ENCODE assay signal across 22 cellular contexts in genomic region chr15:100788731-100789105, GRCh38.
"Had no signal": no experiment of that assay in that cellular context is flagged by ENCODE, and none has a peak within 500 bp of the region (broad histone marks: within the 10 kb centered on the region; RNA-seq: fewer than 3 reads in every experiment).

No MANE protein-coding gene starts in this region.

- H3K4me1 Mint-ChIP-seq: neural progenitor cell; stimulated activated memory B cell treated with anti-CD40 and anti-IgM and Interleukin-4, amounts not matched to agents 10 μg/mL and 1 μg/mL and 100 μg/mL, for 72 hours had no signal

- H3K9ac ChIP-seq: neural progenitor cell had no signal

- H3K27ac Mint-ChIP-seq: neural progenitor cell; progenitor cell of endocrine pancreas; stimulated activated memory B cell treated with anti-CD40 and anti-IgM and Interleukin-4, amounts not matched to agents 10 μg/mL and 1 μg/mL and 100 μg/mL, for 72 hours; stimulated activated naive CD8-positive, alpha-beta T cell treated with anti-CD3 and anti-CD28 coated beads, Interleukin-15, Interleukin-2, amounts not matched to agents 100 ng/mL and 50 ng/mL, for 24 hours had no signal

- DNase-seq: effector CD8-positive, alpha-beta T cell; gastrocnemius medialis; hypothalamus; mammary epithelial cell; naive thymus-derived CD8-positive, alpha-beta T cell; nucleus accumbens; pancreas; stimulated activated CD4-positive, alpha-beta T cell treated with anti-CD3 and anti-CD28 coated beads, Interleukin-15, amount 100 ng/mL, for 24 hours; stimulated activated CD4-positive, alpha-beta T cell treated with anti-CD3 and anti-CD28 coated beads, Interleukin-1b, Interleukin-23, amount 100 ng/mL, for 48 hours; stimulated activated CD4-positive, alpha-beta T cell treated with anti-CD3 and anti-CD28 coated beads, Interleukin-4, amount 100 ng/mL, for 24 hours; tibial artery had no signal

- H3K36me3 ChIP-seq: gastrocnemius medialis, heart right ventricle, neural progenitor cell, pancreas, right lobe of liver, tibial artery had no signal

- H3K36me3 Mint-ChIP-seq: naive thymus-derived CD8-positive, alpha-beta T cell; neural progenitor cell; stimulated activated memory B cell treated with anti-CD40 and anti-IgM and Interleukin-4, amounts not matched to agents 10 μg/mL and 1 μg/mL and 100 μg/mL, for 72 hours had no signal

- H3K4me1 ChIP-seq: gastrocnemius medialis, heart right ventricle, neural progenitor cell, pancreas, right lobe of liver, tibial artery had no signal

- FAIRE-seq: endometrium, islet of Langerhans, pancreas had no signal

- H3K9me3 ChIP-seq: gastrocnemius medialis, heart right ventricle, pancreas, right lobe of liver, tibial artery had no signal

- H3K27ac ChIP-seq: coronary artery, gastrocnemius medialis, heart right ventricle, neural progenitor cell, pancreas, right lobe of liver, tibial artery had no signal

- H3K9me3 Mint-ChIP-seq: neural progenitor cell; stimulated activated naive CD8-positive, alpha-beta T cell treated with anti-CD3 and anti-CD28 coated beads, Interleukin-15, Interleukin-2, amounts not matched to agents 100 ng/mL and 50 ng/mL, for 24 hours had no signal

- H3K27me3 ChIP-seq: gastrocnemius medialis, neural progenitor cell, pancreas, right lobe of liver, tibial artery had no signal

- H3K4me3 Mint-ChIP-seq: naive thymus-derived CD8-positive, alpha-beta T cell; neural progenitor cell; stimulated activated memory B cell treated with anti-CD40 and anti-IgM and Interleukin-4, amounts not matched to agents 10 μg/mL and 1 μg/mL and 100 μg/mL, for 72 hours; stimulated activated naive CD8-positive, alpha-beta T cell treated with anti-CD3 and anti-CD28 coated beads, Interleukin-15, Interleukin-2, amounts not matched to agents 100 ng/mL and 50 ng/mL, for 24 hours had no signal

- ATAC-seq: esophagus mucosa; gastrocnemius medialis; heart right ventricle; left lobe of liver; naive thymus-derived CD8-positive, alpha-beta T cell; pancreas; right lobe of liver; stimulated activated memory B cell treated with anti-CD40 and anti-IgM and Interleukin-4, amounts not matched to agents 10 μg/mL and 1 μg/mL and 100 μg/mL, for 72 hours had no signal

- H3K4me3 ChIP-seq: coronary artery, gastrocnemius medialis, heart right ventricle, neural progenitor cell, pancreas, right lobe of liver, tibial artery had no signal
